In genomic region chr5:2847608-2848007, GRCh38 we compare ENCODE assay signal across 23 cellular contexts.
"Had no signal": no experiment of that assay in that cellular context is flagged by ENCODE, and none has a peak within 500 bp of the region (broad histone marks: within the 10 kb centered on the region; RNA-seq: fewer than 3 reads in every experiment).

No MANE protein-coding gene starts in this region.

- DNase-seq: IMR-90, Karpas-422, KG1, MM.1S, NCI-H1092 treated with DMSO at 0.1 percent for 48 hours, NCI-H1436, NCI-H187, NCI-H2029, NCI-H2081 treated with DMSO at 0.1 percent for 48 hours, NCI-H2171, NCI-H226, NCI-H446, NCI-H510A, NCI-H524 treated with DMSO at 0.1 percent for 48 hours, NCI-H69, NCI-H774, RPMI8226, SHP77 treated with DMSO at 0.1 percent for 48 hours, SJCRH30 had no signal

- H3K27ac ChIP-seq: HL-60, SJCRH30 had no signal

- H3K9me3 ChIP-seq: SJCRH30 had no signal

- H3K4me1 ChIP-seq: SJCRH30 had no signal

- ATAC-seq: HepG2, Right ventricle myocardium inferior, SK-N-SH treated with all-trans-retinoic acid at 6 μM for 48 hours had no signal

- H3K4me3 ChIP-seq: SJCRH30 had no signal

- H3K27me3 ChIP-seq: SJCRH30 had no signal

- H3K36me3 ChIP-seq: SJCRH30 had no signal

- FAIRE-seq: HepG2 had no signal
